Comparison of ENCODE assay signal across 19 cellular contexts in genomic region chr4:183812567-183812966, GRCh38.
"Had no signal": no experiment of that assay in that cellular context is flagged by ENCODE, and none has a peak within 500 bp of the region (broad histone marks: within the 10 kb centered on the region; RNA-seq: fewer than 3 reads in every experiment).

No MANE protein-coding gene starts in this region.

- H3K4me3 ChIP-seq: colonic mucosa, esophagus squamous epithelium, gastroesophageal sphincter, heart left ventricle, left lung, lower lobe of right lung had no signal

- H3K27ac ChIP-seq: colonic mucosa, epithelial cell of prostate, esophagus squamous epithelium, heart left ventricle, left lung, lower lobe of right lung had no signal

- H3K4me1 ChIP-seq: colonic mucosa, gastroesophageal sphincter, lower lobe of right lung had no signal

- H3K9me3 ChIP-seq: colonic mucosa, esophagus squamous epithelium, gastroesophageal sphincter, heart left ventricle, left lung, lower lobe of right lung had no signal

- H3K27me3 ChIP-seq: colonic mucosa, esophagus squamous epithelium, gastroesophageal sphincter, heart left ventricle, left lung had no signal

- H3K36me3 ChIP-seq: colonic mucosa, esophagus squamous epithelium, gastroesophageal sphincter, heart left ventricle, left lung, lower lobe of right lung had no signal

- ATAC-seq: esophagus mucosa, gastroesophageal sphincter, heart left ventricle, left cardiac atrium, left lung, left ventricle myocardium superior, lower lobe of right lung had no signal

- DNase-seq: cerebellar nuclear complex; colonic mucosa; cortex of kidney; effector CD4-positive, alpha-beta T cell; effector memory CD4-positive, alpha-beta T cell; erythroblast; esophagus squamous epithelium; foreskin fibroblast; heart left ventricle; hippocampal formation; left cardiac atrium; left lung; left ventricle myocardium superior; lower lobe of right lung; mesenchymal stem cell; midbrain had no signal
